1 cellular context compared by ENCODE assay signal in genomic region chr1:218499021-218499691, GRCh38.
TF ChIP-seq lines count a peak whose summit lies in the region.

No MANE protein-coding gene starts in this region.

TF ChIP-seq in WTC11, 78 proteins besides CTCF, POLR2A, EP300 and RAD21 (continued from another document):
- TF ChIP-seq ZNF425 (CRISPR knock-in tag; conservative IDR thresholded peaks at IDR 0.05) (no peak), IRF1 (CRISPR knock-in tag; IDR thresholded peaks at IDR 0.05) (no peak), MYBL2 (CRISPR knock-in tag; IDR thresholded peaks at IDR 0.05) (no peak), CREB1 (CRISPR knock-in tag; IDR thresholded peaks at IDR 0.05) (no peak)
